In the genomic region with DNA sequence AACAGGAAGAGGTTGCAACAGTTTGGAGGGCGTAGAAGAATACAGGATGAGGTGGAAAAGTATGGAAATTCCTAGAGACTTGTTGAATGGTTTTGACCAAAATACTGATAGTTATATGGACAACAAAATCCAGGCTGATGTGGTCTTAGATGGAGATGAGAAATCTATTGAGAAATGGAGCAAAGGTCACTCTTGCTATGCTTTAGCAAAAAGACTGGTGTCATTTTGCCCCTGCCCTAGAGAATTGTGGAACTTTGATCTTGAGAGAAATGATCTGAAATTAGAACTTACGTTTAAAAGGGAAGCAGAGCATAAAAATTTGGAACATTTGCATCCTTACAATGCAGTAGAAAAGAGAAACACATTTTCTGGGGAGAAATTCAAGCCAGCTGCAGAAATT, we compare ENCODE assay signal across 33 cellular contexts.
"Had no signal": no experiment of that assay in that cellular context is flagged by ENCODE, and none has a peak within 500 bp of the region (broad histone marks: within the 10 kb centered on the region; RNA-seq: fewer than 3 reads in every experiment).

No MANE protein-coding gene starts in this region.

- DNase-seq: activated effector memory CD4-positive, alpha-beta T cell treated with anti-CD3 and anti-CD28 coated beads, Interleukin-2, amount 50 U/mL, for 16 hours; activated effector memory CD4-positive, alpha-beta T cell treated with Interleukin-2 at 50 U/mL for 16 hours; activated gamma-delta T cell; activated gamma-delta T cell treated with Interleukin-2 at 50 U/mL for 16 hours; activated naive CD4-positive, alpha-beta T cell; activated naive CD4-positive, alpha-beta T cell treated with anti-CD3 and anti-CD28 coated beads for 36 hours; activated naive CD4-positive, alpha-beta T cell treated with anti-CD3 and anti-CD28 coated beads, Interleukin-2, amount 10 ng/mL, durations not matched to agents 7 days and 5 days; activated naive CD4-positive, alpha-beta T cell treated with anti-CD3 and anti-CD28 coated beads, Interleukin-2, amount 50 U/mL, for 16 hours; activated naive CD4-positive, alpha-beta T cell treated with Interleukin-2 at 50 U/mL for 16 hours; activated naive CD8-positive, alpha-beta T cell treated with anti-CD3 and anti-CD28 coated beads for 36 hours; activated naive CD8-positive, alpha-beta T cell treated with anti-CD3 and anti-CD28 coated beads, Interleukin-2, amount 10 ng/mL, durations not matched to agents 7 days and 5 days; activated naive CD8-positive, alpha-beta T cell treated with anti-CD3 and anti-CD28 coated beads, Interleukin-2, amount 50 U/mL, for 24 hours; activated T-cell treated with anti-CD3 and anti-CD28 coated beads, Interleukin-2, amount 50 U/mL, for 4 hours; activated T-cell treated with anti-CD3 and anti-CD28 coated beads, Interleukin-2, amount 50 U/mL, for 48 hours; activated T-cell treated with anti-CD3 and anti-CD28 coated beads, Interleukin-2, amount 50 U/mL, for 72 hours; adrenal gland; amniotic stem cell; amygdala; anterior cingulate cortex; aorta; body of pancreas; brain microvascular endothelial cell; caudate nucleus; central memory CD4-positive, alpha-beta T cell; cerebellar nuclear complex had no signal

- H3K4me1 ChIP-seq: adrenal gland, ascending aorta, body of pancreas, breast epithelium had no signal

- H3K4me3 ChIP-seq: adrenal gland, ascending aorta, body of pancreas, breast epithelium, cardiac muscle cell had no signal

- H3K27me3 ChIP-seq: adrenal gland, ascending aorta, body of pancreas, brain microvascular endothelial cell, breast epithelium, cardiac muscle cell had no signal

- H3K27ac ChIP-seq: adrenal gland, ascending aorta, body of pancreas, brain microvascular endothelial cell, breast epithelium, cardiac muscle cell had no signal

- H3K36me3 ChIP-seq: adrenal gland, ascending aorta, brain microvascular endothelial cell, breast epithelium, cardiac muscle cell had no signal

- H3K9me3 ChIP-seq: adrenal gland, ascending aorta had no signal

- FAIRE-seq: astrocyte, bronchial epithelial cell, colon had no signal

- ATAC-seq: activated naive CD4-positive, alpha-beta T cell treated with anti-CD3 and anti-CD28 coated beads, Interleukin-2, amount 50 U/mL, for 72 hours; activated naive CD8-positive, alpha-beta T cell treated with anti-CD3 and anti-CD28 coated beads, Interleukin-2, amount 50 U/mL, for 24 hours; activated T-cell treated with anti-CD3 and anti-CD28 coated beads, Interleukin-2, amount 50 U/mL, for 4 hours; activated T-cell treated with anti-CD3 and anti-CD28 coated beads, Interleukin-2, amount 50 U/mL, for 72 hours; activated T-helper 17 cell treated with anti-CD3 and anti-CD28 coated beads, Interleukin-2, amount 50 U/mL, for 72 hours; body of pancreas had no signal
